ENCODE assay signal across 8 cellular contexts in the genomic region with DNA sequence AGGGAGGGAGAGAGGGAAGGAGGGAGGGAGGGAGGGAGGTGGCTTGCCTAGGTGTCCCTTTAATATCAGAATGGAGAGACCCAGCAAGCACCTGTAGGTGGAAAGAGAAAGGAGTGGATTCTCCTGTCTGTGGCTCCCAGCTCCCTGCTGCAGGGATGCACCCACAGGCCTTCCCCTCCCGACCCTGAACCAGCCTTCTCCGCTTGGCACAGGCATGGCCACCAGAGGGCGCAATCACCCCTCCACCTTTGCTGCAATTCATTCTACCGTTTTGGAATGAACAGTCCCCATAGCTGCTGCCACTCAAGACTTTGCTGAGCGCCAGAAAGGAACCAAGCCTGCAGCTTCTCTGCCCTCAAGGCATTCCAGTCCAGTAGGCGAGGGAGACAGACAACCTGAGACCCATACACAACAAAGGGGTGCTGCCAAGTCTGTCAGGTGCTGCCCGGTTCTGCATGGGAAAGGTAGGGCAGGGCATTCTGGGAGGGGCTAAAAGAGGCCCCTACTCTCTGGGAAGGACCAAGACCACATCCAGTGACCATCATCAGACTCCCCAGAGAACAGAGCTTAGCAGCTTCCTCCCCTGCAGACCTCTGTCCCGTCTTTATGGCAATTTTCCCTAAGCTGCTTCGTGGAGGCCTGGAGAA. TPM values are rescaled to one million over a fixed set of nuclear protein-coding genes. Genes with fewer than 3 reads are reported as not detected.
DNase-seq lines count a peak whose midpoint lies in the region; ATAC-seq and TF ChIP-seq lines count a peak whose summit lies in the region.

No MANE protein-coding gene starts in this region.

- H3K27ac Mint-ChIP-seq in T-helper 2 cell treated with Interferon-gamma antibody and Interleukin-4, amounts not matched to agents 5 μg/mL and 100 μg/mL, for 36 hours: peak overlapping the region; percentile 62

- TF ChIP-seq CTCF in AG10803 (conservative IDR thresholded peaks at IDR 0.05; ENCODE audit: low read length) (peak; percentile 94), adrenal gland (IDR thresholded peaks at IDR 0.05) (peak; percentile 85 to 93 (median 86)), left ventricle myocardium inferior (IDR thresholded peaks at IDR 0.05; ENCODE audit: borderline replicate concordance) (peak; percentile 89)

- H3K27ac ChIP-seq in adrenal gland (peak overlapping the region in 1 of 5 donors; percentile 20), left ventricle myocardium inferior (replicated peaks) (no peak overlapping the region)

- no peaks in the 10 kb centered on the region for H3K27me3 Mint-ChIP-seq in T-helper 2 cell treated with Interferon-gamma antibody and Interleukin-4, amounts not matched to agents 5 μg/mL and 100 μg/mL, for 36 hours (ENCODE audit: low read depth)

- intact Hi-C loops in adrenal gland (cut with DNase I): loop anchor here (5.0 kb wide), 2 partner anchors 107 to 127 kb away; no protein-coding TSS in a partner anchor
- intact Hi-C loops in left ventricle myocardium inferior (cut with micrococcal nuclease): no loop called here
- intact Hi-C loops in sciatic nerve (cut with DNase I): no loop called here

- peak; percentile 62 for DNase-seq in AG10803 (ENCODE audit: low read depth)
- peak; percentile 35 for DNase-seq in NCI-H128 (lab: John Stamatoyannopoulos, UW; ENCODE audit: unreplicated experiment)
- DNase-seq in T-helper 2 cell treated with Interferon-gamma antibody and Interleukin-4, amounts not matched to agents 5 μg/mL and 100 μg/mL, for 36 hours (ENCODE audit: low spot score): peak; percentile 76
- DNase-seq in adrenal gland: peak; percentile 86 to 96 (median 89)
- DNase-seq in left ventricle myocardium inferior: peak; percentile 85
- DNase-seq in sciatic nerve (ENCODE audit: low spot score): peak; percentile 93

- no peaks in the 10 kb centered on the region for H3K9me3 Mint-ChIP-seq in T-helper 2 cell treated with Interferon-gamma antibody and Interleukin-4, amounts not matched to agents 5 μg/mL and 100 μg/mL, for 36 hours

- peaks cover 57% of the 10 kb centered on the region for H3K4me1 Mint-ChIP-seq in T-helper 2 cell treated with Interferon-gamma antibody and Interleukin-4, amounts not matched to agents 5 μg/mL and 100 μg/mL, for 36 hours (ENCODE audit: low read depth)

- peak; percentile 53 for ATAC-seq in GM19351 (IDR thresholded peaks at IDR 0.05; ENCODE audit: unreplicated experiment)
- ATAC-seq in sciatic nerve: peak; percentile 81
- no peak for ATAC-seq in GM19397 (IDR thresholded peaks at IDR 0.05; ENCODE audit: unreplicated experiment)

- peak in 1 of 2 donors; percentile 10 for TF ChIP-seq POLR2A in adrenal gland (IDR thresholded peaks at IDR 0.05)

- peaks cover 10% of the 10 kb centered on the region for H3K36me3 Mint-ChIP-seq in T-helper 2 cell treated with Interferon-gamma antibody and Interleukin-4, amounts not matched to agents 5 μg/mL and 100 μg/mL, for 36 hours (ENCODE audit: low read depth)

- H3K9me3 ChIP-seq in adrenal gland (replicated peaks in 1 of 3): no peaks in the 10 kb centered on the region
- H3K9me3 ChIP-seq in left ventricle myocardium inferior (replicated peaks): no peaks in the 10 kb centered on the region

- WGBS in adrenal gland, 4 donors: 27 to 48% (median 35%) methylated on average over 6 to 9 of the region's 9 CpGs

- no peak overlapping the region for H3K4me3 ChIP-seq in AG10803 (ENCODE audit: low read length)
- no peak overlapping the region for H3K4me3 ChIP-seq in adrenal gland
- H3K4me3 ChIP-seq in left ventricle myocardium inferior: no peak overlapping the region

- H3K36me3 ChIP-seq in adrenal gland (replicated peaks in 1 of 2) (peaks cover 0 to 1% of the 10 kb centered on the region in 2 donors), left ventricle myocardium inferior (peaks cover 6% of the 10 kb centered on the region)

- H3K4me1 ChIP-seq in adrenal gland (replicated peaks in 1 of 2) (peaks cover 3 to 21% of the 10 kb centered on the region in 2 donors), left ventricle myocardium inferior (peaks cover 53% of the 10 kb centered on the region)

- no peaks in the 10 kb centered on the region for H3K27me3 ChIP-seq in adrenal gland
- no peaks in the 10 kb centered on the region for H3K27me3 ChIP-seq in left ventricle myocardium inferior (ENCODE audit: low read depth)

- peak overlapping the region; percentile 48 for H3K4me3 Mint-ChIP-seq in T-helper 2 cell treated with Interferon-gamma antibody and Interleukin-4, amounts not matched to agents 5 μg/mL and 100 μg/mL, for 36 hours

RNA-seq across cellular contexts. Expression of a gene that starts 4.9 kb away (rescaled TPM):
- total RNA-seq in adrenal gland (under 1 TPM in 4 of 8 donors, not detected in 4; under 0.01 to 0.61 (median 0.17) TPM), left ventricle myocardium inferior (0.66 TPM), sciatic nerve (1.1 TPM)
- polyA plus RNA-seq in adrenal gland: under 1 TPM in 2 of 3 donors, not detected in 1; 0.34 to 0.56 TPM

RNA-seq across cellular contexts. Expression of a gene that starts 18.5 kb away (rescaled TPM):
- total RNA-seq in adrenal gland (10 to 100 TPM; 31.7 to 95.6 (median 59.4) TPM), left ventricle myocardium inferior (115 TPM), sciatic nerve (39.8 TPM)
- polyA plus RNA-seq in adrenal gland: 10 to 100 TPM; 13.6 to 28.2 (median 26.1) TPM

RNA-seq across cellular contexts. Expression of a gene that starts 22.5 kb away (rescaled TPM):
- total RNA-seq in adrenal gland (1,000 to 10,000 TPM in 1 of 8 donors, 100 to 1,000 TPM in 7; 233 to 3,700 (median 694) TPM), left ventricle myocardium inferior (180 TPM), sciatic nerve (39.1 TPM)
- 100 to 1,000 TPM in 2 of 3 donors, 10 to 100 TPM in 1; 64.9 to 849 (median 387) TPM for polyA plus RNA-seq in adrenal gland

RNA-seq across cellular contexts. Expression of a gene that starts 25.1 kb away (rescaled TPM):
- total RNA-seq in adrenal gland (10 to 100 TPM; 10.5 to 28.0 (median 22.1) TPM), left ventricle myocardium inferior (9.2 TPM), sciatic nerve (36.9 TPM)
- 10 to 100 TPM in 2 of 3 donors, 1 to 10 TPM in 1; 9.1 to 29.8 (median 23.1) TPM for polyA plus RNA-seq in adrenal gland

RNA-seq across cellular contexts. Expression of a gene that starts 57.9 kb away (rescaled TPM):
- total RNA-seq in adrenal gland (10 to 100 TPM; 44.6 to 84.0 (median 59.9) TPM), left ventricle myocardium inferior (61.6 TPM), sciatic nerve (71.5 TPM)
- 10 to 100 TPM; 23.8 to 74.2 (median 24.6) TPM for polyA plus RNA-seq in adrenal gland

Comparison
In these comparisons a context has a peak if more than half of its experiments do, and no peak if none do; other contexts are left out.
1. DNase-seq: peak in every context shown above with its lines; median percentile 93 in sciatic nerve; 89 in adrenal gland; 85 in left ventricle myocardium inferior; 76 in T-helper 2 cell treated with Interferon-gamma antibody and Interleukin-4, amounts not matched to agents 5 μg/mL and 100 μg/mL, for 36 hours; 62 in AG10803; 35 in NCI-H128.
2. intact Hi-C loops: an anchor here in adrenal gland (5.0 kb wide); none called in left ventricle myocardium inferior and sciatic nerve.